In genomic region chr20:62496525-62497218, GRCh38 we compare ENCODE assay signal across 1 cellular context.
TF ChIP-seq lines count a peak whose summit lies in the region.

No MANE protein-coding gene starts in this region.

TF ChIP-seq in K562, 482 proteins besides CTCF, POLR2A, EP300 and RAD21 (continued from another document):
- TF ChIP-seq ZNF740 (CRISPR knock-in tag; IDR thresholded peaks at IDR 0.05) (0 out of 2 replicates have a peak, but pooled peaks have one; percentile 45), ZNF740 (tag; IDR thresholded peaks at IDR 0.05) (no peak), NFRKB (IDR thresholded peaks at IDR 0.05; ENCODE audit: low read depth) (no peak), STAG1 (CRISPR knock-in tag; IDR thresholded peaks at IDR 0.05; ENCODE audit: borderline replicate concordance) (0 out of 2 replicates have a peak, but pooled peaks have one; percentile 44), TARDBP (IDR thresholded peaks at IDR 0.05) (no peak), SMAD1 (IDR thresholded peaks at IDR 0.05; ENCODE audit: low read depth, low read length, partially characterized antibody) (no peak), ZBTB7A (IDR thresholded peaks at IDR 0.05; ENCODE audit: borderline replicate concordance, control insufficient read depth, low read depth, low read length) (peak; percentile 99), PCBP1 (IDR thresholded peaks at IDR 0.05; ENCODE audit: low read depth, low read length, poor library complexity, severe bottlenecking) (peak; percentile 12), ZNF184 (CRISPR knock-in tag; IDR thresholded peaks at IDR 0.05) (no peak), ZNF551 (CRISPR knock-in tag; IDR thresholded peaks at IDR 0.05) (no peak), NEUROD1 (IDR thresholded peaks at IDR 0.05; ENCODE audit: borderline replicate concordance, low read depth, low read length, partially characterized antibody) (peak; percentile 5), PCBP2 (IDR thresholded peaks at IDR 0.05; ENCODE audit: low read depth, low read length, poor library complexity, severe bottlenecking) (no peak), CC2D1A (IDR thresholded peaks at IDR 0.05) (0 out of 2 replicates have a peak, but pooled peaks have one; percentile 19), CREBBP (IDR thresholded peaks at IDR 0.05; ENCODE audit: low read depth, low read length) (no peak), ZZZ3 (IDR thresholded peaks at IDR 0.05) (no peak), ARID3B (CRISPR knock-in tag; IDR thresholded peaks at IDR 0.05; ENCODE audit: borderline replicate concordance) (no peak), CTCFL (IDR thresholded peaks at IDR 0.05; ENCODE audit: borderline replicate concordance, insufficient read depth, low read depth, low read length, poor library complexity, severe bottlenecking) (peak; percentile 78), ZNF41 (CRISPR knock-in tag; conservative IDR thresholded peaks at IDR 0.05) (no peak)
